Comparison of ENCODE assay signal across 25 cellular contexts in genomic region chr10:34661580-34661979, GRCh38.
"Had no signal": no experiment of that assay in that cellular context is flagged by ENCODE, and none has a peak within 500 bp of the region (broad histone marks: within the 10 kb centered on the region; RNA-seq: fewer than 3 reads in every experiment).

No MANE protein-coding gene starts in this region.

- DNase-seq: activated CD4-positive, alpha-beta T cell treated with anti-CD3 and anti-CD28 coated beads for 48 hours; activated CD4-positive, alpha-beta T cell treated with anti-CD3 and anti-CD28 coated beads, Interleukin-2, amount 50 U/mL, for 48 hours; activated CD8-positive, alpha-beta memory T cell treated with anti-CD3 and anti-CD28 coated beads for 24 hours; activated effector memory CD4-positive, alpha-beta T cell treated with anti-CD3 and anti-CD28 coated beads, Interleukin-2, amount 50 U/mL, for 16 hours; activated naive CD4-positive, alpha-beta T cell treated with anti-CD3 and anti-CD28 coated beads for 36 hours; activated naive CD8-positive, alpha-beta T cell treated with anti-CD3 and anti-CD28 coated beads for 36 hours; adrenal gland; aorta; body of pancreas; effector CD8-positive, alpha-beta T cell; left ventricle myocardium superior; naive B cell; nephron progenitor cell; ovary; right lobe of liver; stimulated activated CD4-positive, alpha-beta T cell treated with anti-CD3 and anti-CD28 coated beads, Interleukin-12 subunit alpha, Interleukin-12 subunit beta, amount 100 ng/mL, for 4 hours; stimulated activated CD4-positive, alpha-beta T cell treated with anti-CD3 and anti-CD28 coated beads, Interleukin-4, amount 100 ng/mL, for 24 hours; substantia nigra; T1000; uterus; WERI-Rb-1 had no signal

- H3K4me3 ChIP-seq: adrenal gland, body of pancreas, ovary, right lobe of liver, uterus had no signal

- H3K36me3 ChIP-seq: adrenal gland, neutrophil, ovary, right lobe of liver, uterus, WERI-Rb-1 had no signal

- H3K27ac ChIP-seq: adrenal gland, body of pancreas, neutrophil, ovary, right lobe of liver, uterus, WERI-Rb-1 had no signal

- H3K27me3 ChIP-seq: adrenal gland, body of pancreas, neutrophil, ovary, right lobe of liver, uterus had no signal

- H3K4me1 ChIP-seq: uterus had no signal

- FAIRE-seq: colon, frontal cortex, islet of Langerhans had no signal

- H3K9me3 ChIP-seq: adrenal gland, body of pancreas, neutrophil, ovary, right lobe of liver, uterus had no signal
